Comparison of ENCODE assay signal across 12 cellular contexts in the genomic region with DNA sequence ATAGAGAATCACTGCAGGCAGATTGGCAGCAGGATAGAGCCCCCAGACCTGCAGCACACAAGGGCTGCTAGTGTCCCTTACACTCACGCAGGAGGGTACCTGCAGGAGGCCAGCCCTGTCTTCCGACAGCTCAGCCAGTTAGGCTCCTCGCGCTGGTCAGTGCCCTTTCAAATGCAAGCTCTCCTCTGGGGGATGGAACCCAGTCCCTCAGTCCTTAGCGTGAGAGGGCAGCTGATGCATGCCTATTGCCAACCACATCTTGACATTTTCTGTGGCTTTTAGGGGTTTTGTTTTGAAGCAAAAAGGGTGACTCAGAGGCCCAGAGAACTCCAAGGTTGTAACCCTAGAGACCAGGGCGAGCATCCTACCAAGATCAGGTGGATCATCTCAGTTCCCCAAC. TPM values are rescaled to one million over a fixed set of nuclear protein-coding genes. Genes with fewer than 3 reads are reported as not detected.
DNase-seq lines count a peak whose midpoint lies in the region; ATAC-seq and TF ChIP-seq lines count a peak whose summit lies in the region.
"Had no signal": no experiment of that assay in that cellular context is flagged by ENCODE, and none has a peak within 500 bp of the region (broad histone marks: within the 10 kb centered on the region; RNA-seq: fewer than 3 reads in every experiment).

No MANE protein-coding gene starts in this region.

- H3K36me3 Mint-ChIP-seq in WTC11: no peaks in the 10 kb centered on the region
- H3K36me3 Mint-ChIP-seq: immature natural killer cell had no signal

- H3K4me3 Mint-ChIP-seq in WTC11: no peak overlapping the region
- H3K4me3 Mint-ChIP-seq: immature natural killer cell, nephron progenitor cell had no signal

- no peak for TF ChIP-seq CTCF in WTC11 (IDR thresholded peaks at IDR 0.05)
- TF ChIP-seq CTCF in GM20000 (IDR thresholded peaks at IDR 0.05; ENCODE audit: extremely low read depth, missing control alignments): no peak

- ATAC-seq in HG02678 (IDR thresholded peaks at IDR 0.05; ENCODE audit: unreplicated experiment) (peak; percentile 54), WTC11 (peak; percentile 76), HG03095 (IDR thresholded peaks at IDR 0.05; ENCODE audit: unreplicated experiment) (no peak)

- DNase-seq in stimulated activated naive CD4-positive, alpha-beta T cell treated with Interleukin-2 at 50 U/mL for 16 hours (lab: John Stamatoyannopoulos, UW): peak; percentile 3
- DNase-seq in stimulated activated naive CD4-positive, alpha-beta T cell (lab: John Stamatoyannopoulos, UW): no peak
- peak; percentile 45 for DNase-seq in WTC11 (ENCODE audit: low spot score)
- no peak for DNase-seq in GM20000 (ENCODE audit: low spot score)
- DNase-seq in HEK293T (ENCODE audit: extremely low spot score): no peak
- no peak for DNase-seq in amygdala (lab: John Stamatoyannopoulos, UW)
- DNase-seq: immature natural killer cell, NCI-H1105, nephron progenitor cell, tibial artery had no signal

- no peaks in the 10 kb centered on the region for H3K4me1 Mint-ChIP-seq in WTC11

- H3K27me3 Mint-ChIP-seq in WTC11 (ENCODE audit: low read depth): peaks cover 44% of the 10 kb centered on the region

- POLR2A ChIA-PET in WTC11 (lab: Charles Lee): no interaction called here
- POLR2A ChIA-PET in HEK293T (lab: Yijun Ruan, JAX): no interaction called here

- CTCF ChIA-PET in WTC11 (lab: Charles Lee): interaction anchor here (1.0 to 1.5 kb wide), 3 partner anchors 14 to 269 kb away, joined by 3 to 12 read pairs (median 6); no protein-coding TSS in a partner anchor
- CTCF ChIA-PET in HEK293T (lab: Yijun Ruan, JAX): no interaction called here

- H3K27ac Mint-ChIP-seq in WTC11: no peak overlapping the region
- H3K27ac Mint-ChIP-seq: immature natural killer cell, nephron progenitor cell had no signal

- H3K9me3 Mint-ChIP-seq in WTC11: no peaks in the 10 kb centered on the region
- H3K9me3 Mint-ChIP-seq: nephron progenitor cell had no signal

TF ChIP-seq in WTC11, 78 proteins besides CTCF, POLR2A, EP300 and RAD21:
- TF ChIP-seq ELF4 (CRISPR knock-in tag; IDR thresholded peaks at IDR 0.05; ENCODE audit: low read depth) (no peak), ZNF219 (CRISPR knock-in tag; IDR thresholded peaks at IDR 0.05; ENCODE audit: borderline replicate concordance) (no peak), SMAD4 (CRISPR knock-in tag; IDR thresholded peaks at IDR 0.05) (no peak)
- TF ChIP-seq, protein P1, sequence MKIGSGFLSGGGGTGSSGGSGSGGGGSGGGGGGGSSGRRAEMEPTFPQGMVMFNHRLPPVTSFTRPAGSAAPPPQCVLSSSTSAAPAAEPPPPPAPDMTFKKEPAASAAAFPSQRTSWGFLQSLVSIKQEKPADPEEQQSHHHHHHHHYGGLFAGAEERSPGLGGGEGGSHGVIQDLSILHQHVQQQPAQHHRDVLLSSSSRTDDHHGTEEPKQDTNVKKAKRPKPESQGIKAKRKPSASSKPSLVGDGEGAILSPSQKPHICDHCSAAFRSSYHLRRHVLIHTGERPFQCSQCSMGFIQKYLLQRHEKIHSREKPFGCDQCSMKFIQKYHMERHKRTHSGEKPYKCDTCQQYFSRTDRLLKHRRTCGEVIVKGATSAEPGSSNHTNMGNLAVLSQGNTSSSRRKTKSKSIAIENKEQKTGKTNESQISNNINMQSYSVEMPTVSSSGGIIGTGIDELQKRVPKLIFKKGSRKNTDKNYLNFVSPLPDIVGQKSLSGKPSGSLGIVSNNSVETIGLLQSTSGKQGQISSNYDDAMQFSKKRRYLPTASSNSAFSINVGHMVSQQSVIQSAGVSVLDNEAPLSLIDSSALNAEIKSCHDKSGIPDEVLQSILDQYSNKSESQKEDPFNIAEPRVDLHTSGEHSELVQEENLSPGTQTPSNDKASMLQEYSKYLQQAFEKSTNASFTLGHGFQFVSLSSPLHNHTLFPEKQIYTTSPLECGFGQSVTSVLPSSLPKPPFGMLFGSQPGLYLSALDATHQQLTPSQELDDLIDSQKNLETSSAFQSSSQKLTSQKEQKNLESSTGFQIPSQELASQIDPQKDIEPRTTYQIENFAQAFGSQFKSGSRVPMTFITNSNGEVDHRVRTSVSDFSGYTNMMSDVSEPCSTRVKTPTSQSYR (CRISPR knock-in tag; IDR thresholded peaks at IDR 0.05): no peak
TF ChIP-seq in WTC11: peak in this region for 0.

TF ChIP-seq in HEK293T, 16 proteins besides CTCF, POLR2A, EP300 and RAD21:
- no peak for TF ChIP-seq PKNOX1 (IDR thresholded peaks at IDR 0.05)
- TF ChIP-seq ELF4 (IDR thresholded peaks at IDR 0.05): no peak
- TF ChIP-seq FOXK2 (IDR thresholded peaks at IDR 0.05): no peak
- no peak for TF ChIP-seq SP1 (IDR thresholded peaks at IDR 0.05)
- TF ChIP-seq ZNF384 (IDR thresholded peaks at IDR 0.05): no peak
- no peak for TF ChIP-seq TARDBP (IDR thresholded peaks at IDR 0.05)
- no peak for TF ChIP-seq LEF1 (IDR thresholded peaks at IDR 0.05; ENCODE audit: borderline replicate concordance)
- TF ChIP-seq ARNT (IDR thresholded peaks at IDR 0.05): no peak
- TF ChIP-seq HDGF (IDR thresholded peaks at IDR 0.05; ENCODE audit: borderline replicate concordance): no peak
- no peak for TF ChIP-seq SUZ12 (IDR thresholded peaks at IDR 0.05)

RNA-seq across cellular contexts. Expression of gene WNT11, which starts 40.0 kb away (rescaled TPM):
- 0.32 to 0.89 TPM (median 0.79 TPM) in 3 replicates for total RNA-seq in WTC11 (2021)

Comparison
In these comparisons a context has a peak if more than half of its experiments do, and no peak if none do; other contexts are left out.
1. DNase-seq: peak in stimulated activated naive CD4-positive, alpha-beta T cell treated with Interleukin-2 at 50 U/mL for 16 hours (single experiment) and WTC11 (single experiment); none in stimulated activated naive CD4-positive, alpha-beta T cell (0 of 6), GM20000 (single experiment), HEK293T (single experiment) and amygdala (0 of 56).